18 cellular contexts compared by ENCODE assay signal in the genomic region with DNA sequence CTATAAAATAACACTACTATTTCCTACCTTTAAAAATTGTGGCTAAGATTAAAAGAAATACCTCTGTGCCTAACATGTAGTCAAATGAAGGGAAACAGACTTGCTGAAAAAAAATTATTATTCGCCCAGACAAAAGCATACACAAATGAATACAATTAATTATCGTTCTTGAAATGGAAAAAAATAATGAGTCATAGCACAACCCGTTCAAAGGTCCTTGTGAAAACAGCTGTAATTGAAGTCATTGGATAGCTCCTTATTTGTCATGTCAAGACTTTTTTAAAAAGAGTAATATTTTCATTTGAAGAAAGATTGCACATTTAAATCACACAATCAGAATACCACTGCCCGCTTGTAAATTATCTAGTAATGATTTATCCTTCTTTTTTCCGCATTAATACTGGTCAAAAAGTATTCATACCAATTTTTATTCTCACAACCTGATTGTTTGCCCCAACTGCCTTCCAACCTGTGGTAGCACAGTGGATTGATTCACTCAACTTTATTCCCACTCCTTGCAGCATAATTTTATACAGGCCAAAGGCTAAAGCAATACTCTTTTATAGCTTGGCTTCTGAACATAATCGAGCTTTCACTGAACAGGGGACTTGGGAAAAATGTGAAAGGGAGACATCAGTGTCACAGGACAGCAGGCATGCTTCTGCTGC.
"Had no signal": no experiment of that assay in that cellular context is flagged by ENCODE, and none has a peak within 500 bp of the region (broad histone marks: within the 10 kb centered on the region; RNA-seq: fewer than 3 reads in every experiment).

No MANE protein-coding gene starts in this region.

- H3K27ac ChIP-seq: coronary artery, heart left ventricle, neural progenitor cell, ovary, right atrium auricular region, sigmoid colon, skin epidermis had no signal

- H3K4me1 ChIP-seq: heart left ventricle, neural progenitor cell, right atrium auricular region, sigmoid colon had no signal

- H3K27me3 ChIP-seq: heart left ventricle, neural progenitor cell, ovary, right atrium auricular region, sigmoid colon had no signal

- DNase-seq: effector CD4-positive, alpha-beta T cell; endodermal cell; erythroblast; heart left ventricle; hippocampal formation; mesendoderm; natural killer cell; nucleus accumbens; ovary; sigmoid colon; stimulated activated CD4-positive, alpha-beta T cell treated with anti-CD3 and anti-CD28 coated beads, Interleukin-12 subunit alpha, Interleukin-12 subunit beta, amount 100 ng/mL, for 4 hours; stimulated activated naive CD4-positive, alpha-beta T cell had no signal

- H3K36me3 ChIP-seq: heart left ventricle, neural progenitor cell, ovary, right atrium auricular region, sigmoid colon had no signal

- H3K9me3 ChIP-seq: heart left ventricle, ovary, right atrium auricular region, sigmoid colon had no signal

- ATAC-seq: heart left ventricle, natural killer cell had no signal

- H3K4me3 ChIP-seq: coronary artery, heart left ventricle, neural progenitor cell, ovary, right atrium auricular region, sigmoid colon, skin epidermis had no signal

- H3K4me2 ChIP-seq: neural progenitor cell had no signal

- H3K9ac ChIP-seq: neural progenitor cell had no signal

- FAIRE-seq: endothelial cell of umbilical vein, urothelium cell line had no signal

- H2AFZ ChIP-seq: neural progenitor cell had no signal
